In genomic region chr16:11914759-11915643, GRCh38 we compare ENCODE assay signal across 8 cellular contexts. TPM values are rescaled to one million over a fixed set of nuclear protein-coding genes. Genes with fewer than 3 reads are reported as not detected.
DNase-seq lines count a peak whose midpoint lies in the region; ATAC-seq lines count a peak whose summit lies in the region.

No MANE protein-coding gene starts in this region.

- intact Hi-C loops in left cardiac atrium (cut with DNase I) (loop anchor here in 1 of 2 donors (5.0 to 10.0 kb wide), 2 partner anchors 60 to 62 kb away; partner anchors contain the start of genes RSL1D1 and SNX29), posterior vena cava (cut with DNase I) (no loop called here)

- in situ Hi-C loops in ACHN (cut with HindIII; ENCODE audit: low pct_ligation_motif_present, low pct_unique_long_range_greater_than_20kb, low sequenced_read_pairs): no loop called here

- DNase-seq in ACHN (peak; percentile 51), RPMI8226 (peak; percentile 65), left cardiac atrium (peak; percentile 56), posterior vena cava (ENCODE audit: low spot score) (peak; percentile 85), NCI-H2107 treated with DMSO at 0.1 percent for 48 hours (lab: John Stamatoyannopoulos, UW; ENCODE audit: unreplicated experiment) (no peak)
- DNase-seq in activated naive CD8-positive, alpha-beta T cell treated with anti-CD3 and anti-CD28 coated beads, Interleukin-2, amount 50 U/mL, for 16 hours (ENCODE audit: low read depth, low spot score): peak; percentile 1

- peak; percentile 23 for ATAC-seq in GM18858 (IDR thresholded peaks at IDR 0.05; ENCODE audit: unreplicated experiment)
- peak; percentile 26 for ATAC-seq in HG03066 (IDR thresholded peaks at IDR 0.05; ENCODE audit: low read depth, unreplicated experiment)
- ATAC-seq in left cardiac atrium: peak; percentile 29 to 46

RNA-seq across cellular contexts. Expression of gene GSPT1, which starts 0.8 kb away (rescaled TPM):
- 100 to 1,000 TPM in 1 of 2 donors, 10 to 100 TPM in 1; 87.5 to 111 TPM for total RNA-seq in left cardiac atrium
- 10 to 100 TPM; 76.2 to 77.2 TPM for total RNA-seq in posterior vena cava

RNA-seq across cellular contexts. Expression of gene NPIPB2, which starts 26.8 kb away (rescaled TPM):
- total RNA-seq in left cardiac atrium (1 to 10 TPM; 2.1 to 2.4 TPM), posterior vena cava (10 to 100 TPM in 1 of 2 donors, 1 to 10 TPM in 1; 5.1 to 10.3 TPM)

RNA-seq across cellular contexts. Expression of gene TNFRSF17, which starts 50.0 kb away (rescaled TPM):
- total RNA-seq in left cardiac atrium (not detected), posterior vena cava (not detected)
